Comparison of ENCODE assay signal across 9 cellular contexts in the genomic region with DNA sequence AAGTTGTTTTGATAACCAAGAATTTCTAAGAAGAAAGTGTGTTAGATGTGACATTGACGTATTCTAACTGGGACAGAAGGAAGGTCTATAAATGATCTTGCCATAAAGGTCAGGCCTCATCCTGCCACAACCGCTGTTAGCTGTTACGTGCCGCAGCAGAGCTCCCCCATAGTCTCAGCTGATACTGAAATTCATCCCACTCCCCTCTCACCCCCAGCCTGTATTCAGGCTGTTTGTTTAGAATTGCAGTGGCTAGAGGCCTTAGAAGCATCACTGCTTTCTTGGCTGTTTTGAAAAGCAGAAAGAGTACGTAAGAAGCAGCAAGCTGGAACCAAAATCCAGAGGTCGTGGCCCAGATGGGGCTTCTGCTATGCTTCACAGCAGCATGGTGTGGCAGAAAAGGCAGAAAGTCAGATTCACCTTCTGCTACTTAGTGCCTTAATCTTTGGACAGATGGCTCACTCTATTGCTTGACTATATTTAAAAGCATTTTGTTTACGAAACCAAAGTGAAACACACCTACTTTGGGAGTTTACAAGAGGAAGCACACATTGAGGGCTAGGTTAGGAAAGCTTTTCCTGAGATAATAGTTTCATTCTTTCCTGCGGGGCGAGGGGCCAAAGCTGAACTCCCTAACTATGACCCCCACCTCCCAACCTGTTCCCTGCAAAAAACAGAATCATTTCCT. TPM values are rescaled to one million over a fixed set of nuclear protein-coding genes. Genes with fewer than 3 reads are reported as not detected.
DNase-seq lines count a peak whose midpoint lies in the region; ATAC-seq and TF ChIP-seq lines count a peak whose summit lies in the region.
"Had no signal": no experiment of that assay in that cellular context is flagged by ENCODE, and none has a peak within 500 bp of the region (broad histone marks: within the 10 kb centered on the region; RNA-seq: fewer than 3 reads in every experiment).

No MANE protein-coding gene starts in this region.

- H3K4me2 ChIP-seq in PC-3 (ENCODE audit: low read length): peak overlapping the region; percentile 27

- BruUV-seq in PC-3 (replicated peaks; lab: Mats Ljungman, UMichigan): no TSS peak

- DNase-seq in D341Med (ENCODE audit: low spot score) (peak; percentile 47), PC-3 (no peak), epithelial cell of prostate (ENCODE audit: low read depth, low spot score) (no peak), retina (peak; percentile 19), NCI-H1092 treated with DMSO at 0.1 percent for 48 hours (lab: John Stamatoyannopoulos, UW) (no peak), DMS53 (lab: John Stamatoyannopoulos, UW) (no peak)

- no peak overlapping the region for H3K9ac ChIP-seq in PC-3 (ENCODE audit: low read length)

- H3K9me2 ChIP-seq in PC-3 (replicated peaks; ENCODE audit: low read length): no peaks in the 10 kb centered on the region

- H2AFZ ChIP-seq in PC-3 (ENCODE audit: low read length): 0 out of 2 replicates have a peak overlapping the region, but pooled peaks have one; percentile 3

- no peak for TF ChIP-seq CTCF in PC-3 (conservative IDR thresholded peaks at IDR 0.05; ENCODE audit: low read depth, low read length)

- ATAC-seq in PC-3: no peak
- ATAC-seq in GM21619 (IDR thresholded peaks at IDR 0.05; ENCODE audit: unreplicated experiment): no peak
- ATAC-seq in HG03196 (IDR thresholded peaks at IDR 0.05; ENCODE audit: unreplicated experiment): no peak

- CTCF ChIA-PET in PC-3 (lab: Charles Lee): interaction anchor here (1.2 kb wide), 1 partner anchor 15 kb away, joined by 4 read pairs; no protein-coding TSS in a partner anchor

- no peaks in the 10 kb centered on the region for H3K27me3 ChIP-seq in PC-3 (ENCODE audit: low read length)

- no peaks in the 10 kb centered on the region for H3K36me3 ChIP-seq in PC-3 (ENCODE audit: low read depth, low read length)

- no peaks in the 10 kb centered on the region for H3F3A ChIP-seq in PC-3 (ENCODE audit: low read length, unreplicated experiment)

- H3K79me2 ChIP-seq in PC-3 (ENCODE audit: low read length): no peaks in the 10 kb centered on the region

- intact Hi-C loops in PC-3 (cut with micrococcal nuclease): loop anchor here (10.0 kb wide), 1 partner anchor 335 kb away; no protein-coding TSS in a partner anchor

- H4K20me1 ChIP-seq in PC-3 (ENCODE audit: low read length): no peaks in the 10 kb centered on the region

- H3K4me1 ChIP-seq in PC-3 (ENCODE audit: insufficient read depth, low read length): peaks cover 38% of the 10 kb centered on the region

- H3K9me3 ChIP-seq in PC-3 (ENCODE audit: low read length): no peaks in the 10 kb centered on the region

- POLR2A ChIA-PET in PC-3 (lab: Charles Lee; ENCODE audit: unreplicated experiment): no interaction called here

- H3K27ac ChIP-seq in PC-3 (ENCODE audit: low read length) (peak overlapping the region; percentile 34), epithelial cell of prostate (peak overlapping the region; percentile 49)

- H3K4me3 ChIP-seq in PC-3 (ENCODE audit: low read length): no peak overlapping the region

RNA-seq across cellular contexts. Expression of gene LAYN, which starts 0.9 kb away (rescaled TPM):
- total RNA-seq in PC-3 (2014; rRNA removed): 0.47 TPM in 1 of 2 replicates, not detected in the other

RNA-seq across cellular contexts. Expression of gene HOATZ, which starts 25.0 kb away (rescaled TPM):
- total RNA-seq in PC-3 (2014; rRNA removed): not detected in 2 replicates
- total RNA-seq: lung microvascular endothelial cell had no signal

RNA-seq across cellular contexts. Expression of gene BTG4, which starts 27.4 kb away (rescaled TPM):
- total RNA-seq in PC-3 (2014; rRNA removed): not detected in 2 replicates
- total RNA-seq: lung microvascular endothelial cell had no signal

Comparison
In these comparisons a context has a peak if more than half of its experiments do, and no peak if none do; other contexts are left out.
1. DNase-seq: peak in D341Med (single experiment) and retina (single experiment); none in PC-3 (single experiment), epithelial cell of prostate (single experiment), NCI-H1092 treated with DMSO at 0.1 percent for 48 hours (single experiment) and DMS53 (single experiment).